In the genomic region with DNA sequence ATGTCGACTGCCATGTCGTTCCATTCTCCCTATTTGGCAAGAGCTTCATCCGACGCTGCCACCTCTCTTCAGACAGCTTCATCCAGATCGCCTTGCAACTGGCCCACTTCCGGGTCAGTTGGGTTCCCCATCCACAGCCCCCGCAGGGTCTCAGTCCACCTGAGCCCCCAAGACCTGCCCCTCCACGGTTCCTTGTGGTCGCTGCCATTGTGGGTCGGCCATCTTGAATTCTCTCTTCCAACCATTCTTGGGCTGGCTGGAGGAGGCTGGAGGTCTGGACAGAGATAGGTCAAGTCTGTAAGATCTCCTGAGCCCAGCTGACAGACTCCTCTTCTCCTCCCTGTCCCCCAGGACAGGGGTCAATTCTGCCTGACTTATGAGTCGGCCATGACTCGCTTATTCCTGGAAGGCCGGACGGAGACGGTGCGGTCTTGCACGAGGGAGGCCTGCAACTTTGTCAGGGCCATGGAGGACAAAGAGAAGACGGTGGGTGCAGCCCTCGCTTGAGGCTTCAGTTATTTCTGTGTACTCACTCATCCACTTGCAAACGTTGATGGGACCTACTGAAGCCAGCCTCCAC, we compare ENCODE assay signal across 1 cellular context.
TF ChIP-seq lines count a peak whose summit lies in the region.

No MANE protein-coding gene starts in this region.

TF ChIP-seq in HCT116, 20 proteins besides CTCF, POLR2A, EP300 and RAD21 (continued from another document):
- TF ChIP-seq TCF7L2 (IDR thresholded peaks at IDR 0.05; ENCODE audit: borderline replicate concordance, extremely low read depth, insufficient read depth, insufficient read length) (no peak), EGR1 (IDR thresholded peaks at IDR 0.05; ENCODE audit: low read depth) (no peak), FOSL1 (IDR thresholded peaks at IDR 0.05; ENCODE audit: low read depth) (peak; percentile 86), POLR2AphosphoS5 (IDR thresholded peaks at IDR 0.05; ENCODE audit: low read depth, low read length) (no peak), ZFX (IDR thresholded peaks at IDR 0.05) (no peak), YY1 (IDR thresholded peaks at IDR 0.05; ENCODE audit: extremely low read depth, insufficient replicate concordance, low read depth, low read length) (no peak), CBX3 (IDR thresholded peaks at IDR 0.05; ENCODE audit: low read depth) (no peak), EZH2 (IDR thresholded peaks at IDR 0.05) (no peak), ZNF274 (IDR thresholded peaks at IDR 0.05; ENCODE audit: low read depth, low read length) (no peak), SP1 (IDR thresholded peaks at IDR 0.05; ENCODE audit: low read depth) (no peak), ELF1 (IDR thresholded peaks at IDR 0.05; ENCODE audit: borderline replicate concordance, low read depth) (no peak), SIN3A (IDR thresholded peaks at IDR 0.05; ENCODE audit: low read depth) (no peak), EZH2phosphoT487 (IDR thresholded peaks at IDR 0.05; ENCODE audit: borderline replicate concordance) (no peak), JUND (IDR thresholded peaks at IDR 0.05) (peak; percentile 69; the same call in 1 of the 2 replicates), SRF (IDR thresholded peaks at IDR 0.05; ENCODE audit: low read depth) (no peak)
- TF ChIP-seq, protein P1, sequence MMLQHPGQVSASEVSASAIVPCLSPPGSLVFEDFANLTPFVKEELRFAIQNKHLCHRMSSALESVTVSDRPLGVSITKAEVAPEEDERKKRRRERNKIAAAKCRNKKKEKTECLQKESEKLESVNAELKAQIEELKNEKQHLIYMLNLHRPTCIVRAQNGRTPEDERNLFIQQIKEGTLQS (IDR thresholded peaks at IDR 0.05): no peak
- TF ChIP-seq, protein P2, sequence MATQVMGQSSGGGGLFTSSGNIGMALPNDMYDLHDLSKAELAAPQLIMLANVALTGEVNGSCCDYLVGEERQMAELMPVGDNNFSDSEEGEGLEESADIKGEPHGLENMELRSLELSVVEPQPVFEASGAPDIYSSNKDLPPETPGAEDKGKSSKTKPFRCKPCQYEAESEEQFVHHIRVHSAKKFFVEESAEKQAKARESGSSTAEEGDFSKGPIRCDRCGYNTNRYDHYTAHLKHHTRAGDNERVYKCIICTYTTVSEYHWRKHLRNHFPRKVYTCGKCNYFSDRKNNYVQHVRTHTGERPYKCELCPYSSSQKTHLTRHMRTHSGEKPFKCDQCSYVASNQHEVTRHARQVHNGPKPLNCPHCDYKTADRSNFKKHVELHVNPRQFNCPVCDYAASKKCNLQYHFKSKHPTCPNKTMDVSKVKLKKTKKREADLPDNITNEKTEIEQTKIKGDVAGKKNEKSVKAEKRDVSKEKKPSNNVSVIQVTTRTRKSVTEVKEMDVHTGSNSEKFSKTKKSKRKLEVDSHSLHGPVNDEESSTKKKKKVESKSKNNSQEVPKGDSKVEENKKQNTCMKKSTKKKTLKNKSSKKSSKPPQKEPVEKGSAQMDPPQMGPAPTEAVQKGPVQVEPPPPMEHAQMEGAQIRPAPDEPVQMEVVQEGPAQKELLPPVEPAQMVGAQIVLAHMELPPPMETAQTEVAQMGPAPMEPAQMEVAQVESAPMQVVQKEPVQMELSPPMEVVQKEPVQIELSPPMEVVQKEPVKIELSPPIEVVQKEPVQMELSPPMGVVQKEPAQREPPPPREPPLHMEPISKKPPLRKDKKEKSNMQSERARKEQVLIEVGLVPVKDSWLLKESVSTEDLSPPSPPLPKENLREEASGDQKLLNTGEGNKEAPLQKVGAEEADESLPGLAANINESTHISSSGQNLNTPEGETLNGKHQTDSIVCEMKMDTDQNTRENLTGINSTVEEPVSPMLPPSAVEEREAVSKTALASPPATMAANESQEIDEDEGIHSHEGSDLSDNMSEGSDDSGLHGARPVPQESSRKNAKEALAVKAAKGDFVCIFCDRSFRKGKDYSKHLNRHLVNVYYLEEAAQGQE (IDR thresholded peaks at IDR 0.05; ENCODE audit: low read depth): no peak
- TF ChIP-seq, protein P3, sequence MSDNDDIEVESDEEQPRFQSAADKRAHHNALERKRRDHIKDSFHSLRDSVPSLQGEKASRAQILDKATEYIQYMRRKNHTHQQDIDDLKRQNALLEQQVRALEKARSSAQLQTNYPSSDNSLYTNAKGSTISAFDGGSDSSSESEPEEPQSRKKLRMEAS (IDR thresholded peaks at IDR 0.05): peak; percentile 77
- TF ChIP-seq, protein P4, sequence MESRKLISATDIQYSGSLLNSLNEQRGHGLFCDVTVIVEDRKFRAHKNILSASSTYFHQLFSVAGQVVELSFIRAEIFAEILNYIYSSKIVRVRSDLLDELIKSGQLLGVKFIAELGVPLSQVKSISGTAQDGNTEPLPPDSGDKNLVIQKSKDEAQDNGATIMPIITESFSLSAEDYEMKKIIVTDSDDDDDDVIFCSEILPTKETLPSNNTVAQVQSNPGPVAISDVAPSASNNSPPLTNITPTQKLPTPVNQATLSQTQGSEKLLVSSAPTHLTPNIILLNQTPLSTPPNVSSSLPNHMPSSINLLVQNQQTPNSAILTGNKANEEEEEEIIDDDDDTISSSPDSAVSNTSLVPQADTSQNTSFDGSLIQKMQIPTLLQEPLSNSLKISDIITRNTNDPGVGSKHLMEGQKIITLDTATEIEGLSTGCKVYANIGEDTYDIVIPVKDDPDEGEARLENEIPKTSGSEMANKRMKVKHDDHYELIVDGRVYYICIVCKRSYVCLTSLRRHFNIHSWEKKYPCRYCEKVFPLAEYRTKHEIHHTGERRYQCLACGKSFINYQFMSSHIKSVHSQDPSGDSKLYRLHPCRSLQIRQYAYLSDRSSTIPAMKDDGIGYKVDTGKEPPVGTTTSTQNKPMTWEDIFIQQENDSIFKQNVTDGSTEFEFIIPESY (IDR thresholded peaks at IDR 0.05; ENCODE audit: extremely low read depth, insufficient replicate concordance, low read length): no peak
